17 cellular contexts compared by ENCODE assay signal in genomic region chr9:18587988-18588387, GRCh38.
"Had no signal": no experiment of that assay in that cellular context is flagged by ENCODE, and none has a peak within 500 bp of the region (broad histone marks: within the 10 kb centered on the region; RNA-seq: fewer than 3 reads in every experiment).

No MANE protein-coding gene starts in this region.

- H3K36me3 ChIP-seq: prostate gland, spleen, upper lobe of left lung had no signal

- H3K27me3 ChIP-seq: foreskin keratinocyte, spleen, stomach, testis, upper lobe of left lung had no signal

- H3K36me3 Mint-ChIP-seq: activated naive CD8-positive, alpha-beta T cell treated with anti-CD3 and anti-CD28 coated beads, Interleukin-2, amount 10 ng/mL, durations not matched to agents 7 days and 5 days had no signal

- ATAC-seq: activated CD4-positive, CD25-positive, alpha-beta regulatory T cell treated with anti-CD3 and anti-CD28 coated beads, Interleukin-2, amount 50 U/mL, for 24 hours; foreskin keratinocyte; right cardiac atrium had no signal

- H3K9me3 ChIP-seq: prostate gland, testis had no signal

- H3K4me3 ChIP-seq: prostate gland, spleen, stomach, testis, upper lobe of left lung had no signal

- H3K4me3 Mint-ChIP-seq: activated naive CD8-positive, alpha-beta T cell treated with anti-CD3 and anti-CD28 coated beads, Interleukin-2, amount 10 ng/mL, durations not matched to agents 7 days and 5 days; activated T-helper 1 cell treated with anti-CD3 and anti-CD28 coated beads, Interleukin-12 subunit alpha, Interleukin-12 subunit beta, Interleukin-2, Interleukin-4 antibody, amounts not matched to agents 30 ng/mL and 10 ng/mL and 1 ng/mL, durations not matched to agents 14 hours and 24 hours and 36 hours; nephron progenitor cell had no signal

- FAIRE-seq: bronchial epithelial cell had no signal

- H3K27ac Mint-ChIP-seq: activated naive CD8-positive, alpha-beta T cell treated with anti-CD3 and anti-CD28 coated beads, Interleukin-2, amount 10 ng/mL, durations not matched to agents 7 days and 5 days; activated T-helper 1 cell treated with anti-CD3 and anti-CD28 coated beads, Interleukin-12 subunit alpha, Interleukin-12 subunit beta, Interleukin-2, Interleukin-4 antibody, amounts not matched to agents 30 ng/mL and 10 ng/mL and 1 ng/mL, durations not matched to agents 14 hours and 24 hours and 36 hours; nephron progenitor cell had no signal

- H3K27ac ChIP-seq: foreskin keratinocyte, prostate gland, spleen, stomach, testis, upper lobe of left lung had no signal

- H3K4me1 ChIP-seq: foreskin keratinocyte, prostate gland, spleen, stomach, testis, upper lobe of left lung had no signal

- H3K4me1 Mint-ChIP-seq: activated naive CD8-positive, alpha-beta T cell treated with anti-CD3 and anti-CD28 coated beads, Interleukin-2, amount 10 ng/mL, durations not matched to agents 7 days and 5 days; nephron progenitor cell had no signal

- H3K27me3 Mint-ChIP-seq: activated naive CD8-positive, alpha-beta T cell treated with anti-CD3 and anti-CD28 coated beads, Interleukin-2, amount 10 ng/mL, durations not matched to agents 7 days and 5 days had no signal

- DNase-seq: activated CD4-positive, alpha-beta T cell treated with anti-CD3 and anti-CD28 coated beads, Interleukin-2, amount 50 U/mL, for 1 hour; activated CD8-positive, alpha-beta memory T cell treated with anti-CD3 and anti-CD28 coated beads for 24 hours; activated naive CD8-positive, alpha-beta T cell treated with anti-CD3 and anti-CD28 coated beads, Interleukin-2, amount 10 ng/mL, durations not matched to agents 7 days and 5 days; glutamatergic neuron; kidney glomerular epithelial cell; nephron progenitor cell; right cardiac atrium; spleen; stomach; T-helper 9 cell; testis; upper lobe of left lung had no signal
